Comparison of ENCODE assay signal across 8 cellular contexts in the genomic region with DNA sequence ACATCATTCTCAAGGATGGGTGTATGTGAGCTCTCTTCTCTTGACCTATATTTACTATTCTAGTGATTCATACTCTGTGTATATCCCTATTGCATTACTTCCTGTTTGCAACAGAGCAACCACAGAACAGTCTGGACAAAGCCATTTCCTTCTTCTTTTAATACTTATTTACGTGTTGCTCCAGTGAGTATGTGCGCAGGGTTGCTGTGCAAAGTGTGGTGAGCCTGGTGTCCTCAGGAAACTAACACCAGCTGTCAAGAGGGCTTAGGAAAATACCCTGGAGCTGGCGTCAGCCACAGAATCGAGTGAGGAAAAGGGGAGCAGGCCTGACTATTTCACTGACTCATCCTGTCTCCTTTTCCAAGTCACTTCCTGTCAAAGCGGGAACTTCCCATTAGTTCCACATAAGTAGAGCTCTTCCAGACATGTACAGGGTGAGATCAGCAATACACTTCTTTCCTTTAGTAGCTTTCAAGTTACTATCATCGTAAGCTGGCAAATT.
DNase-seq lines count a peak whose midpoint lies in the region; ATAC-seq and TF ChIP-seq lines count a peak whose summit lies in the region.

No MANE protein-coding gene starts in this region.

- no peaks in the 10 kb centered on the region for H3K27me3 ChIP-seq in stomach

- H3K36me3 ChIP-seq in stomach, result no peaks in the 10 kb centered on the region

- H3K4me1 ChIP-seq in stomach, result peaks cover 0 to 11% (median 0%) of the 10 kb centered on the region in 4 donors

- TF ChIP-seq CTCF in stomach (IDR thresholded peaks at IDR 0.05), result no peak

- H3K27ac Mint-ChIP-seq in activated CD4-positive, alpha-beta memory T cell treated with anti-CD3 and anti-CD28 coated beads for 36 hours, result no peak overlapping the region

- H3K27me3 Mint-ChIP-seq in activated CD4-positive, alpha-beta memory T cell treated with anti-CD3 and anti-CD28 coated beads for 36 hours, result peaks cover 5% of the 10 kb centered on the region

- H3K9me3 ChIP-seq in stomach, result no peaks in the 10 kb centered on the region

- POLR2A ChIA-PET in activated CD4-positive, alpha-beta memory T cell treated with anti-CD3 and anti-CD28 coated beads for 36 hours (lab: Charles Lee), result no interaction called here

- DNase-seq in A172 (ENCODE audit: low spot score), result peak; percentile 98
- peak; percentile 92 for DNase-seq in HPDE6-E6E7 (ENCODE audit: extremely low spot score)
- peak; percentile 82 for DNase-seq in amniotic stem cell (lab: John Stamatoyannopoulos, UW)
- DNase-seq in inferior parietal cortex (ENCODE audit: extremely low spot score), result peak; percentile 17
- DNase-seq in stomach, result peak; percentile 37
- DNase-seq in activated CD4-positive, alpha-beta memory T cell treated with anti-CD3 and anti-CD28 coated beads for 36 hours, result no peak

- ATAC-seq in GM18873 (IDR thresholded peaks at IDR 0.05; ENCODE audit: low FRiP score, unreplicated experiment) (no peak), GM19452 (IDR thresholded peaks at IDR 0.05; ENCODE audit: unreplicated experiment) (no peak)

- H3K36me3 Mint-ChIP-seq in activated CD4-positive, alpha-beta memory T cell treated with anti-CD3 and anti-CD28 coated beads for 36 hours, result no peaks in the 10 kb centered on the region

- no peak overlapping the region for H3K4me3 Mint-ChIP-seq in activated CD4-positive, alpha-beta memory T cell treated with anti-CD3 and anti-CD28 coated beads for 36 hours

- H3K4me3 ChIP-seq in stomach, result no peak overlapping the region

- peak overlapping the region; percentile 1 to 87 (median 56) for H3K27ac ChIP-seq in stomach

- peak; percentile 78 for TF ChIP-seq EP300 in stomach (IDR thresholded peaks at IDR 0.05)

- CTCF ChIA-PET in activated CD4-positive, alpha-beta memory T cell treated with anti-CD3 and anti-CD28 coated beads for 36 hours (lab: Charles Lee), result no interaction called here

- WGBS in stomach, 5 donors, result 50 to 60% (median 55%) methylated on average over 6 of the region's 6 CpGs

- no peaks in the 10 kb centered on the region for H3K9me3 Mint-ChIP-seq in activated CD4-positive, alpha-beta memory T cell treated with anti-CD3 and anti-CD28 coated beads for 36 hours

- intact Hi-C loops in stomach (cut with DNase I; ENCODE audit: low total_unique reads), result no loop called here
- intact Hi-C loops in activated CD4-positive, alpha-beta memory T cell treated with anti-CD3 and anti-CD28 coated beads for 36 hours (cut with micrococcal nuclease), result no loop called here

- no peak for TF ChIP-seq POLR2A in stomach (IDR thresholded peaks at IDR 0.05)

- peaks cover 7% of the 10 kb centered on the region for H3K4me1 Mint-ChIP-seq in activated CD4-positive, alpha-beta memory T cell treated with anti-CD3 and anti-CD28 coated beads for 36 hours (ENCODE audit: low read depth)
